ENCODE assay signal across 9 cellular contexts in the genomic region with DNA sequence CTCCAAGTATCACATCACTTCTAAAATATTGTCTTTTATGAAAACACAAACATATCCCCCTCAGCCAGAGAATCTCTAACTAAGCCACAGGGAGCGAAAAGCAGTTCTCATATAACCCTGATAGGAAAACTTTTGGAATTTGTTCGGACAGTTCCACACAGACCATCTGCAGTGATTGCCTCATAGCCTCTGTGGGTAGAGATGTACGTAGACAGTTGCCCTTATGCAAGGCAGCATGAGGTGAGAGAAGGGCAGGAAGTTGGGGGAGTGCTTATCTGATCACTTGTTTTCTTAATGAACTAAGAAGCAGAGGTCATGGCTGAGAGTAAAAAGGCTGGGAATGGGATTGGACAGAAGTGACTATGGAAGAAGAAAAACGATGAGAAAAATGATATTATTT. TPM values are rescaled to one million over a fixed set of nuclear protein-coding genes. Genes with fewer than 3 reads are reported as not detected.
DNase-seq lines count a peak whose midpoint lies in the region; ATAC-seq and TF ChIP-seq lines count a peak whose summit lies in the region.
"Had no signal": no experiment of that assay in that cellular context is flagged by ENCODE, and none has a peak within 500 bp of the region (broad histone marks: within the 10 kb centered on the region; RNA-seq: fewer than 3 reads in every experiment).

No MANE protein-coding gene starts in this region.

- TF ChIP-seq CTCF in cardiac fibroblast (IDR thresholded peaks at IDR 0.05; ENCODE audit: low read depth, low read length) = no peak
- TF ChIP-seq CTCF in progenitor cell of endocrine pancreas (IDR thresholded peaks at IDR 0.05; ENCODE audit: unreplicated experiment) = no peak

- H3K4me3 Mint-ChIP-seq in naive thymus-derived CD8-positive, alpha-beta T cell = peak overlapping the region in 9 of 10 donors; percentile 6 to 74 (median 48)
- H3K4me3 Mint-ChIP-seq in progenitor cell of endocrine pancreas (ENCODE audit: low read depth) = no peak overlapping the region

- DNase-seq in EH (ENCODE audit: low read depth) (peak; percentile 63), OCI-M1 (lab: John Stamatoyannopoulos, UW) (peak; percentile 65), cardiac fibroblast (ENCODE audit: low read depth in 2 of 2) (peak; percentile 80 to 94), SHP77 (lab: John Stamatoyannopoulos, UW) (no peak), progenitor cell of endocrine pancreas (ENCODE audit: low spot score, unreplicated experiment) (no peak)
- DNase-seq in naive thymus-derived CD8-positive, alpha-beta T cell = peak in 4 of 10 donors; percentile 23 to 38 (median 32)

- H3K36me3 Mint-ChIP-seq in naive thymus-derived CD8-positive, alpha-beta T cell = peaks cover 0 to 2% (median 0%) of the 10 kb centered on the region in 3 donors
- H3K36me3 Mint-ChIP-seq in progenitor cell of endocrine pancreas (ENCODE audit: insufficient read depth) = no peaks in the 10 kb centered on the region

- no peaks in the 10 kb centered on the region for H3K9me3 Mint-ChIP-seq in naive thymus-derived CD8-positive, alpha-beta T cell
- H3K9me3 Mint-ChIP-seq in progenitor cell of endocrine pancreas (ENCODE audit: low read depth) = no peaks in the 10 kb centered on the region

- POLR2A ChIA-PET in naive thymus-derived CD8-positive, alpha-beta T cell (lab: Charles Lee) = interaction anchor here (0.6 to 1.3 kb wide), 2 partner anchors 95 to 150 kb away, joined by 5 to 7 read pairs; no protein-coding TSS in a partner anchor

- no peak overlapping the region for H3K4me3 ChIP-seq in cardiac fibroblast (replicated peaks in 1 of 2; ENCODE audit: low read depth in 2 of 2, low read length in 2 of 2)

- peak overlapping the region; percentile 57 to 93 (median 84) for H3K27ac Mint-ChIP-seq in naive thymus-derived CD8-positive, alpha-beta T cell
- H3K27ac Mint-ChIP-seq in progenitor cell of endocrine pancreas = no peak overlapping the region

- peaks cover 10 to 21% (median 19%) of the 10 kb centered on the region in 4 donors for H3K4me1 Mint-ChIP-seq in naive thymus-derived CD8-positive, alpha-beta T cell
- H3K4me1 Mint-ChIP-seq in progenitor cell of endocrine pancreas (ENCODE audit: low read depth) = peaks cover 17% of the 10 kb centered on the region

- peak; percentile 82 to 91 for ATAC-seq in naive thymus-derived CD8-positive, alpha-beta T cell
- ATAC-seq in HG02623 (IDR thresholded peaks at IDR 0.05; ENCODE audit: unreplicated experiment) = no peak
- ATAC-seq in GM18858 (IDR thresholded peaks at IDR 0.05; ENCODE audit: unreplicated experiment) = no peak
- ATAC-seq: SK-N-SH treated with all-trans-retinoic acid at 6 μM for 48 hours had no signal

- no peaks in the 10 kb centered on the region for H3K27me3 Mint-ChIP-seq in naive thymus-derived CD8-positive, alpha-beta T cell
- no peaks in the 10 kb centered on the region for H3K27me3 Mint-ChIP-seq in progenitor cell of endocrine pancreas

RNA-seq across cellular contexts. Expression of gene SLC23A2, which starts 39.6 kb away (rescaled TPM):
- total RNA-seq in naive thymus-derived CD8-positive, alpha-beta T cell = 10 to 100 TPM; 19.8 to 24.3 TPM
- polyA plus RNA-seq in naive thymus-derived CD8-positive, alpha-beta T cell = 1 to 10 TPM; 5.6 to 8.1 (median 5.9) TPM
- total RNA-seq in progenitor cell of endocrine pancreas = 23.4 and 23.6 TPM in 2 replicates

Comparison
In these comparisons a context has a peak if more than half of its experiments do, and no peak if none do; other contexts are left out.
1. DNase-seq: peak in EH (single experiment), OCI-M1 (single experiment) and cardiac fibroblast (2 of 2); none in SHP77 (0 of 2) and progenitor cell of endocrine pancreas (single experiment).
2. ATAC-seq: peak in naive thymus-derived CD8-positive, alpha-beta T cell (2 of 2); none in HG02623 (single experiment) and GM18858 (single experiment).